13 cellular contexts compared by ENCODE assay signal in genomic region chr1:84541679-84542078, GRCh38. TPM values are rescaled to one million over a fixed set of nuclear protein-coding genes. Genes with fewer than 3 reads are reported as not detected.
A peak's percentile ranks its signal among the peaks of the same experiment; 100 is the strongest.
DNase-seq lines count a peak whose midpoint lies in the region; ATAC-seq and TF ChIP-seq lines count a peak whose summit lies in the region.
"Had no signal": no experiment of that assay in that cellular context is flagged by ENCODE, and none has a peak within 500 bp of the region (broad histone marks: within the 10 kb centered on the region; RNA-seq: fewer than 3 reads in every experiment).

No MANE protein-coding gene starts in this region.

- intact Hi-C loops in left lung (cut with DNase I), result no loop called here

- H3K4me3 ChIP-seq in Peyer's patch, result no peak overlapping the region
- no peak overlapping the region for H3K4me3 ChIP-seq in left lung
- H3K4me3 ChIP-seq in tibial nerve, result no peak overlapping the region
- H3K4me3 ChIP-seq: upper lobe of left lung had no signal

- H3K36me3 ChIP-seq in Peyer's patch, result peaks cover 0 to 4% (median 0%) of the 10 kb centered on the region in 3 donors
- peaks cover 0 to 30% of the 10 kb centered on the region in 2 donors for H3K36me3 ChIP-seq in left lung
- peaks cover 0 to 34% (median 0%) of the 10 kb centered on the region in 3 donors for H3K36me3 ChIP-seq in tibial nerve

- ATAC-seq in left lung, result no peak
- no peak for ATAC-seq in HG03460 (IDR thresholded peaks at IDR 0.05; ENCODE audit: unreplicated experiment)
- ATAC-seq: activated naive CD8-positive, alpha-beta T cell treated with anti-CD3 and anti-CD28 coated beads, Interleukin-2, amount 50 U/mL, for 24 hours had no signal

- H3K27me3 ChIP-seq in Peyer's patch (no peaks in the 10 kb centered on the region), left lung (no peaks in the 10 kb centered on the region), tibial nerve (no peaks in the 10 kb centered on the region)
- H3K27me3 ChIP-seq: upper lobe of left lung had no signal

- no peak for TF ChIP-seq EP300 in tibial nerve (IDR thresholded peaks at IDR 0.05)

- TF ChIP-seq CTCF in GM12873 (IDR thresholded peaks at IDR 0.05; ENCODE audit: insufficient read depth, low read depth, low read length, missing control alignments), result peak; percentile 43
- TF ChIP-seq CTCF in Peyer's patch (IDR thresholded peaks at IDR 0.05), result peak in 4 of 6 experiments; percentile 19 to 34 (median 26)
- peak in 1 of 2 donors; percentile 1 for TF ChIP-seq CTCF in left lung (IDR thresholded peaks at IDR 0.05)
- TF ChIP-seq CTCF in tibial nerve (IDR thresholded peaks at IDR 0.05), result no peak

- 94% methylated on average over 4 of the region's 4 CpGs for whole genome bisulfite sequencing in tibial nerve, 2 donors

- DNase-seq in CD1c-positive myeloid dendritic cell (ENCODE audit: extremely low spot score) (peak; percentile 14), Peyer's patch (no peak), iPS-NIHi7 (ENCODE audit: extremely low spot score) (peak; percentile 13), left lung (no peak), tibial nerve (ENCODE audit: low spot score in 2 of 2) (no peak)
- DNase-seq: activated naive CD8-positive, alpha-beta T cell treated with anti-CD3 and anti-CD28 coated beads, Interleukin-2, amount 50 U/mL, for 24 hours; DMS79 treated with DMSO at 0.1 percent for 48 hours; hippocampal formation; NK-92 treated with Interleukin-12 subunit alpha and Interleukin-12 subunit beta, amount 100 ng/mL, for 24 hours; T-helper 9 cell; upper lobe of left lung had no signal

- TF ChIP-seq POLR2A in Peyer's patch (IDR thresholded peaks at IDR 0.05) (no peak), tibial nerve (IDR thresholded peaks at IDR 0.05) (no peak)

- H3K27ac ChIP-seq in Peyer's patch (no peak overlapping the region), left lung (no peak overlapping the region), tibial nerve (no peak overlapping the region)
- H3K27ac ChIP-seq: upper lobe of left lung had no signal

- H3K9me3 ChIP-seq in Peyer's patch (no peaks in the 10 kb centered on the region), left lung (no peaks in the 10 kb centered on the region), tibial nerve (no peaks in the 10 kb centered on the region)
- H3K9me3 ChIP-seq: upper lobe of left lung had no signal

- H3K4me1 ChIP-seq in Peyer's patch, result no peaks in the 10 kb centered on the region
- H3K4me1 ChIP-seq in left lung, result no peaks in the 10 kb centered on the region
- no peaks in the 10 kb centered on the region for H3K4me1 ChIP-seq in tibial nerve
- H3K4me1 ChIP-seq: upper lobe of left lung had no signal

RNA-seq across cellular contexts. Expression of gene CTBS, which starts 32.6 kb away (rescaled TPM):
- total RNA-seq in Peyer's patch (10 to 100 TPM in 3 of 4 donors, 1 to 10 TPM in 1; 5.0 to 18.4 (median 11.4) TPM), left lung (10 to 100 TPM; 22.1 to 25.7 TPM), tibial nerve (10 to 100 TPM; 12.9 to 18.4 (median 15.7) TPM)

RNA-seq across cellular contexts. Expression of gene GNG5, which starts 35.3 kb away (rescaled TPM):
- total RNA-seq in Peyer's patch (10 to 100 TPM; 19.0 to 99.1 (median 67.9) TPM), left lung (100 to 1,000 TPM; 124 to 147 TPM), tibial nerve (10 to 100 TPM; 39.8 to 76.9 (median 54.8) TPM)

RNA-seq across cellular contexts. Expression of gene SPATA1, which starts 35.5 kb away (rescaled TPM):
- 1 to 10 TPM in 2 of 4 donors, under 1 TPM in 1, not detected in 1; 0.18 to 1.9 (median 1.1) TPM for total RNA-seq in Peyer's patch
- 1 to 10 TPM; 1.3 to 1.9 TPM for total RNA-seq in left lung
- total RNA-seq in tibial nerve, result under 1 TPM in 1 of 4 donors, not detected in 3; 0.22 TPM

Comparison
In these comparisons a context has a peak if more than half of its experiments do, and no peak if none do; other contexts are left out.
1. DNase-seq: peak in CD1c-positive myeloid dendritic cell (single experiment) and iPS-NIHi7 (single experiment); none in Peyer's patch (0 of 3), left lung (0 of 2) and tibial nerve (0 of 2).
2. CTCF ChIP-seq: peak in GM12873 (single experiment) and Peyer's patch (4 of 6); none in tibial nerve (0 of 5).